In the genomic region with DNA sequence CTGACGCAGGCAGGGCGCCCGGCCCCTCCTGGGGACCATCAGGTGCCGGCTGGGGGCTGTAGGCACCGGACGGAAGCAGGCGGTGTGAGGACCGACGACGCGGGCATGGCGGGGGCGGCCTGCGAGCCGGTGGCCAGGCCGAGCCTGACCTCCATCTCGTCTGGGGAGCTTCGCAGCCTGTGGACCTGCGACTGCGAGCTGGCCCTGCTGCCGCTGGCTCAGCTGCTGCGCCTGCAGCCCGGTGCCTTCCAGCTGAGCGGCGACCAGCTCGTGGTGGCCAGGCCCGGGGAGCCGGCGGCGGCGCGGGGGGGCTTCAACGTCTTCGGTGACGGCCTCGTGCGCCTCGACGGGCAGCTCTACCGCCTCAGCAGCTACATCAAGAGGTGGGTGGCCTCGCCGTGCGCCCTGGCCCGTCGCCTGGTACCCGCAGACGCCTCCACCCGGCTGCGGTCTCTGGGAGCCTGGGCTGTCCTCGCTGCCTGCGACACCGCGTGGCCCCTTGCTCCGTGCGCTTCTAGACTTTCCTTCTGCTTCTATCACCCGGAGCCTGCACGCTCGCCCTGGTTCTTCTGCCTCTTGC, we compare ENCODE assay signal across 1 cellular context.
TF ChIP-seq lines count a peak whose summit lies in the region.

No MANE protein-coding gene starts in this region.

TF ChIP-seq in SK-N-SH treated with all-trans-retinoic acid at 6 μM for 48 hours, 23 proteins besides CTCF, POLR2A, EP300 and RAD21 (continued from another document):
- TF ChIP-seq, protein P1, sequence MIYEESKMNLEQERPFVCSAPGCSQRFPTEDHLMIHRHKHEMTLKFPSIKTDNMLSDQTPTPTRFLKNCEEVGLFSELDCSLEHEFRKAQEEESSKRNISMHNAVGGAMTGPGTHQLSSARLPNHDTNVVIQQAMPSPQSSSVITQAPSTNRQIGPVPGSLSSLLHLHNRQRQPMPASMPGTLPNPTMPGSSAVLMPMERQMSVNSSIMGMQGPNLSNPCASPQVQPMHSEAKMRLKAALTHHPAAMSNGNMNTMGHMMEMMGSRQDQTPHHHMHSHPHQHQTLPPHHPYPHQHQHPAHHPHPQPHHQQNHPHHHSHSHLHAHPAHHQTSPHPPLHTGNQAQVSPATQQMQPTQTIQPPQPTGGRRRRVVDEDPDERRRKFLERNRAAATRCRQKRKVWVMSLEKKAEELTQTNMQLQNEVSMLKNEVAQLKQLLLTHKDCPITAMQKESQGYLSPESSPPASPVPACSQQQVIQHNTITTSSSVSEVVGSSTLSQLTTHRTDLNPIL (CRISPR knock-in tag; IDR thresholded peaks at IDR 0.05; ENCODE audit: low read depth): no peak
- TF ChIP-seq PATZ1 (CRISPR knock-in tag; IDR thresholded peaks at IDR 0.05; ENCODE audit: borderline replicate concordance) (no peak), ZC3H10 (CRISPR knock-in tag; IDR thresholded peaks at IDR 0.05) (no peak)
